Comparison of ENCODE assay signal across 33 cellular contexts in the genomic region with DNA sequence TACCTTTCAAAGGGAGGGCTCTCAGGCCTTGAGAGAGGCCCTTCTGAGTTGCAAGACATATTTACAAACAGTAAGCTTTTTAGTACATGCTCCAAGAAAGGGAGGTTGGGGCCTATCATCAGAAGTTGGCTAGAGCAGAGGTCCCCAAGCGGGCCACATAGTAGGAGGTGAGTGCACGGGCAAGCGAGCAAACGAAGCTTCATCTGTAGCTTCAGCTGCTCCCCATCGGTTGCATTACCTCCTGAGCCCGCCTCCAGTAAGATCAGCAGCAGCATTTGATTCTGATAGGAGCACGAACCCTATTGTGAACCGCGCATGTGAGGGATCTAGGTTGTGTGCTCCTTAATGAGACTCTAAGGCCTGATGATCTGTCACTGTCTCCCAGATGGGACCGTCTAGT. TPM values are rescaled to one million over a fixed set of nuclear protein-coding genes. Genes with fewer than 3 reads are reported as not detected.
"Had no signal": no experiment of that assay in that cellular context is flagged by ENCODE, and none has a peak within 500 bp of the region (broad histone marks: within the 10 kb centered on the region; RNA-seq: fewer than 3 reads in every experiment).

No MANE protein-coding gene starts in this region.

- DNase-seq: activated B cell treated with CpG ODN at 0.5 μM for 24 hours; activated CD4-positive, alpha-beta memory T cell treated with anti-CD3 and anti-CD28 coated beads, Interleukin-2, amount 10 ng/mL, durations not matched to agents 7 days and 5 days; activated CD4-positive, alpha-beta T cell treated with anti-CD3 and anti-CD28 coated beads for 48 hours; activated CD4-positive, alpha-beta T cell treated with anti-CD3 and anti-CD28 coated beads, Interleukin-2, amount 10 ng/mL, durations not matched to agents 7 days and 5 days; activated CD4-positive, alpha-beta T cell treated with anti-CD3 and anti-CD28 coated beads, Interleukin-2, amount 50 U/mL, for 48 hours; activated CD4-positive, CD25-positive, alpha-beta regulatory T cell treated with anti-CD3 and anti-CD28 coated beads, Interleukin-2, amount 50 U/mL, for 72 hours; activated CD8-positive, alpha-beta memory T cell treated with anti-CD3 and anti-CD28 coated beads for 24 hours; activated CD8-positive, alpha-beta memory T cell treated with anti-CD3 and anti-CD28 coated beads, Interleukin-2, amount 10 ng/mL, durations not matched to agents 7 days and 5 days; activated CD8-positive, alpha-beta memory T cell treated with anti-CD3 and anti-CD28 coated beads, Interleukin-2, amount 50 U/mL, for 48 hours; activated CD8-positive, alpha-beta T cell treated with anti-CD3 and anti-CD28 coated beads, Interleukin-2, amount 10 ng/mL, durations not matched to agents 7 days and 5 days; activated effector memory CD4-positive, alpha-beta T cell treated with Interleukin-2 at 50 U/mL for 16 hours; activated gamma-delta T cell; activated naive CD4-positive, alpha-beta T cell treated with anti-CD3 and anti-CD28 coated beads for 36 hours; activated naive CD4-positive, alpha-beta T cell treated with anti-CD3 and anti-CD28 coated beads, Interleukin-2, amount 50 U/mL, for 16 hours; activated naive CD8-positive, alpha-beta T cell treated with anti-CD3 and anti-CD28 coated beads for 36 hours; activated T-cell treated with anti-CD3 and anti-CD28 coated beads, Interleukin-2, amount 50 U/mL, for 24 hours; activated T-cell treated with anti-CD3 and anti-CD28 coated beads, Interleukin-2, amount 50 U/mL, for 48 hours; amniotic stem cell; body of pancreas; brain microvascular endothelial cell; central memory CD4-positive, alpha-beta T cell; T-helper 1 cell; T-helper 2 cell; T-helper 9 cell had no signal

- H3K27ac ChIP-seq: adrenal gland, body of pancreas, brain microvascular endothelial cell, breast epithelium, VCaP had no signal

- H3K4me3 ChIP-seq: adrenal gland, body of pancreas, breast epithelium had no signal

- H3K27me3 ChIP-seq: adrenal gland, body of pancreas, brain microvascular endothelial cell, breast epithelium had no signal

- H3K36me3 ChIP-seq: adrenal gland, brain microvascular endothelial cell, breast epithelium had no signal

- ATAC-seq: activated CD8-positive, alpha-beta memory T cell treated with anti-CD3 and anti-CD28 coated beads, Interleukin-2, amount 10 ng/mL, durations not matched to agents 7 days and 5 days; activated CD8-positive, alpha-beta T cell treated with anti-CD3 and anti-CD28 coated beads, Interleukin-2, amount 10 ng/mL, durations not matched to agents 7 days and 5 days; activated naive CD4-positive, alpha-beta T cell treated with anti-CD3 and anti-CD28 coated beads, Interleukin-2, amount 50 U/mL, for 72 hours; body of pancreas had no signal

- H3K9me3 ChIP-seq: adrenal gland, body of pancreas had no signal

RNA-seq across cellular contexts. Expression of gene PRDM7, which starts 26.2 kb away (rescaled TPM):
- total RNA-seq: activated B cell treated with CpG ODN at 0.5 μM for 24 hours; activated CD4-positive, alpha-beta memory T cell treated with anti-CD3 and anti-CD28 coated beads, Interleukin-2, amount 10 ng/mL, durations not matched to agents 7 days and 5 days; activated CD4-positive, alpha-beta T cell treated with anti-CD3 and anti-CD28 coated beads, Interleukin-2, amount 10 ng/mL, durations not matched to agents 7 days and 5 days; activated CD8-positive, alpha-beta memory T cell treated with anti-CD3 and anti-CD28 coated beads, Interleukin-2, amount 10 ng/mL, durations not matched to agents 7 days and 5 days; activated CD8-positive, alpha-beta T cell treated with anti-CD3 and anti-CD28 coated beads, Interleukin-2, amount 10 ng/mL, durations not matched to agents 7 days and 5 days; activated naive CD4-positive, alpha-beta T cell treated with anti-CD3 and anti-CD28 coated beads for 36 hours; activated naive CD4-positive, alpha-beta T cell treated with anti-CD3 and anti-CD28 coated beads, Interleukin-2, amount 50 U/mL, for 72 hours; activated naive CD8-positive, alpha-beta T cell treated with anti-CD3 and anti-CD28 coated beads for 36 hours; activated T-helper 2 cell treated with anti-CD3 and anti-CD28 coated beads, Interferon-gamma antibody, Interleukin-2, Interleukin-4, amounts not matched to agents 10 μg/mL and 5 μg/mL and 100 μg/mL, durations not matched to agents 14 hours and 24 hours and 36 hours; adrenal gland; aorta; astrocyte; body of pancreas; breast epithelium; cardiac septum; cerebellum had no signal

RNA-seq across cellular contexts. Expression of gene DBNDD1, which starts 31.7 kb away (rescaled TPM):
- total RNA-seq: activated CD4-positive, alpha-beta memory T cell treated with anti-CD3 and anti-CD28 coated beads, Interleukin-2, amount 10 ng/mL, durations not matched to agents 7 days and 5 days; activated CD8-positive, alpha-beta memory T cell treated with anti-CD3 and anti-CD28 coated beads, Interleukin-2, amount 10 ng/mL, durations not matched to agents 7 days and 5 days had no signal
